In the genomic region with DNA sequence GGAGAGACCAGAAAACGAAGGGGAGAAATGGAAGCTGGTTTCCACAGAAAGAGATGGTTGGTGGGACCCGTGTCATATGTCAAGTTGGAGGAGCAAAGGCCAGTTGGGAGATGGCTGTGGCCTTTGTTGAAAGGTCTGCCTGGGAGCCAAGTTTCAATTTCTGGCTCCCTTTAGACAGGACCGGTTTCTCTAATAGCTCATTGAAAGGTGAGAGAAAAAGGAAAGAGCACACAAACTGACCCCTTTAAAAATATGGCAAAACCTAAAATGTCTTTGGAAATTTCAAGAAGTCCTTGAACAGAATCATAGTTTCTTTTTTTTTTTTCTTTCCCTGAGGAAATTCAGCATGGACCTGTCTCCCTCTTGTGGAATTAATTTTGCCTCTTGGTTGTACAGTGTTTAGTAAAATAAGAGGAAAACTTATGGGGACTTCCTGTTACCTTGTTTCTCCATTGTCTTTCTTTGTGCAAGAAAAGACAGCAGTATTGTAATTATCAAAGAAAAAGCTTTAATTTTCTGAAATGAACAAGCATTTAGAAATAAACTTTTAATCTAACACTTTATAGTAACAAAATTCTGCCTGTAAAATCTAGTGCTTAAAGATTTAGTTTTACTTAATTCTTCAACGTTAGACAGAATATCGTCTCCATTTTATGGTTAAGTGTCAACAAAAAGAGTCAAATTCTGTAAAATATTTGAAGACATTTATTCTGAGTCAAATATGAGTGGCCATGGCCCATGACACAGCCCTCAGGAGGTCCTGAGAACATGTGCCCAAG, we compare ENCODE assay signal across 9 cellular contexts.
DNase-seq lines count a peak whose midpoint lies in the region; ATAC-seq lines count a peak whose summit lies in the region.
"Had no signal": no experiment of that assay in that cellular context is flagged by ENCODE, and none has a peak within 500 bp of the region (broad histone marks: within the 10 kb centered on the region; RNA-seq: fewer than 3 reads in every experiment).

No MANE protein-coding gene starts in this region.

- ATAC-seq in HG03045 (IDR thresholded peaks at IDR 0.05; ENCODE audit: unreplicated experiment): no peak

- DNase-seq in COLO829 (ENCODE audit: low spot score) (peak; percentile 59), NCI-H2171 treated with DMSO at 0.1 percent for 48 hours (lab: John Stamatoyannopoulos, UW) (peak; percentile 47), epidermal melanocyte (ENCODE audit: insufficient read length, low spot score) (peak; percentile 34), non-pigmented ciliary epithelial cell (ENCODE audit: low read depth) (peak; percentile 26), hypothalamus (lab: John Stamatoyannopoulos, UW) (no peak), T1000 (lab: John Stamatoyannopoulos, UW) (no peak)
- DNase-seq in NK-92 treated with Interleukin-12 subunit alpha and Interleukin-12 subunit beta, amount 100 ng/mL, for 24 hours (lab: John Stamatoyannopoulos, UW): no peak
- DNase-seq: activated T-cell treated with anti-CD3 and anti-CD28 coated beads, Interleukin-2, amount 50 U/mL, for 1 hour had no signal

Comparison
In these comparisons a context has a peak if more than half of its experiments do, and no peak if none do; other contexts are left out.
1. DNase-seq: peak in COLO829 (single experiment), NCI-H2171 treated with DMSO at 0.1 percent for 48 hours (single experiment), epidermal melanocyte (single experiment) and non-pigmented ciliary epithelial cell (single experiment); none in hypothalamus (0 of 51), T1000 (single experiment) and NK-92 treated with Interleukin-12 subunit alpha and Interleukin-12 subunit beta, amount 100 ng/mL, for 24 hours (single experiment).